ENCODE assay signal across 16 cellular contexts in genomic region chr2:144349674-144350073, GRCh38.
DNase-seq lines count a peak whose midpoint lies in the region; ATAC-seq, FAIRE-seq and TF ChIP-seq lines count a peak whose summit lies in the region.
"Had no signal": no experiment of that assay in that cellular context is flagged by ENCODE, and none has a peak within 500 bp of the region (broad histone marks: within the 10 kb centered on the region; RNA-seq: fewer than 3 reads in every experiment).

No MANE protein-coding gene starts in this region.

- H3K9ac ChIP-seq in subcutaneous abdominal adipose tissue (ENCODE audit: low read length in 5 of 5) = peak overlapping the region in 1 of 5 donors; percentile 51

- peaks cover 18% of the 10 kb centered on the region for H3K4me1 Mint-ChIP-seq in activated CD8-positive, alpha-beta T cell treated with anti-CD3 and anti-CD28 coated beads for 36 hours (ENCODE audit: low read depth)
- no peaks in the 10 kb centered on the region for H3K4me1 Mint-ChIP-seq in activated CD8-positive, alpha-beta T cell treated with anti-CD3 and anti-CD28 coated beads, Interleukin-2, amount 10 ng/mL, durations not matched to agents 7 days and 5 days (ENCODE audit: low read depth)
- H3K4me1 Mint-ChIP-seq in activated T-helper 17 cell treated with anti-CD3 and anti-CD28 coated beads, Interleukin-2, amount 50 U/mL, for 72 hours = peaks cover 5% of the 10 kb centered on the region
- H3K4me1 Mint-ChIP-seq in naive thymus-derived CD4-positive, alpha-beta T cell = no peaks in the 10 kb centered on the region

- peak overlapping the region; percentile 27 for H3K27ac ChIP-seq in subcutaneous abdominal adipose tissue (ENCODE audit: low read depth, low read length)
- no peak overlapping the region for H3K27ac ChIP-seq in A673 (ENCODE audit: low read depth, low read length, poor library complexity, severe bottlenecking)
- no peak overlapping the region for H3K27ac ChIP-seq in naive thymus-derived CD4-positive, alpha-beta T cell (ENCODE audit: low read depth, low read length)
- H3K27ac ChIP-seq: body of pancreas, Peyer's patch had no signal

- CTCF ChIA-PET in activated CD8-positive, alpha-beta T cell treated with anti-CD3 and anti-CD28 coated beads for 36 hours (lab: Charles Lee) = interaction anchor here (1.8 kb wide), 1 partner anchor 17 kb away, joined by 6 read pairs; no protein-coding TSS in a partner anchor
- CTCF ChIA-PET in activated CD8-positive, alpha-beta T cell treated with anti-CD3 and anti-CD28 coated beads, Interleukin-2, amount 10 ng/mL, durations not matched to agents 7 days and 5 days (lab: Charles Lee) = no interaction called here
- CTCF ChIA-PET in A673 (lab: Charles Lee) = interaction anchor here (0.7 kb wide), 1 partner anchor 30 kb away, joined by 7 read pairs; no protein-coding TSS in a partner anchor
- CTCF ChIA-PET in naive thymus-derived CD4-positive, alpha-beta T cell (lab: Charles Lee) = no interaction called here

- no peaks in the 10 kb centered on the region for H3K9me3 Mint-ChIP-seq in activated CD8-positive, alpha-beta T cell treated with anti-CD3 and anti-CD28 coated beads for 36 hours
- H3K9me3 Mint-ChIP-seq in activated CD8-positive, alpha-beta T cell treated with anti-CD3 and anti-CD28 coated beads, Interleukin-2, amount 10 ng/mL, durations not matched to agents 7 days and 5 days (ENCODE audit: insufficient read depth) = no peaks in the 10 kb centered on the region
- H3K9me3 Mint-ChIP-seq in activated T-helper 17 cell treated with anti-CD3 and anti-CD28 coated beads, Interleukin-2, amount 50 U/mL, for 72 hours = no peaks in the 10 kb centered on the region
- no peaks in the 10 kb centered on the region for H3K9me3 Mint-ChIP-seq in naive thymus-derived CD4-positive, alpha-beta T cell

- no peak for TF ChIP-seq POLR2A in GM12891 (IDR thresholded peaks at IDR 0.05; ENCODE audit: low read depth, low read length)

- no peak for ATAC-seq in activated CD8-positive, alpha-beta T cell treated with anti-CD3 and anti-CD28 coated beads for 36 hours
- ATAC-seq in activated CD8-positive, alpha-beta T cell treated with anti-CD3 and anti-CD28 coated beads, Interleukin-2, amount 10 ng/mL, durations not matched to agents 7 days and 5 days = no peak
- no peak for ATAC-seq in activated T-helper 17 cell treated with anti-CD3 and anti-CD28 coated beads, Interleukin-2, amount 50 U/mL, for 72 hours (replicated peaks)
- no peak for ATAC-seq in naive thymus-derived CD4-positive, alpha-beta T cell
- ATAC-seq: body of pancreas had no signal

- no peak overlapping the region for H3K4me3 Mint-ChIP-seq in activated CD8-positive, alpha-beta T cell treated with anti-CD3 and anti-CD28 coated beads for 36 hours
- no peak overlapping the region for H3K4me3 Mint-ChIP-seq in activated CD8-positive, alpha-beta T cell treated with anti-CD3 and anti-CD28 coated beads, Interleukin-2, amount 10 ng/mL, durations not matched to agents 7 days and 5 days
- H3K4me3 Mint-ChIP-seq in activated T-helper 17 cell treated with anti-CD3 and anti-CD28 coated beads, Interleukin-2, amount 50 U/mL, for 72 hours = peak overlapping the region; percentile 39
- H3K4me3 Mint-ChIP-seq in naive thymus-derived CD4-positive, alpha-beta T cell = no peak overlapping the region

- no TSS peak for BruUV-seq in A673 (replicated peaks; lab: Mats Ljungman, UMichigan)

- H3K9me3 ChIP-seq in subcutaneous abdominal adipose tissue (ENCODE audit: control insufficient read depth in 5 of 5, low read length in 5 of 5) (no peaks in the 10 kb centered on the region), A673 (ENCODE audit: low read depth, low read length, poor library complexity, severe bottlenecking) (no peaks in the 10 kb centered on the region)
- H3K9me3 ChIP-seq in naive thymus-derived CD4-positive, alpha-beta T cell (ENCODE audit: control insufficient read depth in 2 of 3, low read length in 3 of 3) = no peaks in the 10 kb centered on the region
- H3K9me3 ChIP-seq: body of pancreas, Peyer's patch had no signal

- H3K27me3 ChIP-seq in subcutaneous abdominal adipose tissue (ENCODE audit: control insufficient read depth in 5 of 5, insufficient read depth in 4 of 5, low read length in 5 of 5) (no peaks in the 10 kb centered on the region), A673 (replicated peaks; ENCODE audit: insufficient read depth, low read depth, low read length, poor library complexity) (no peaks in the 10 kb centered on the region)
- H3K27me3 ChIP-seq in naive thymus-derived CD4-positive, alpha-beta T cell (ENCODE audit: control insufficient read depth in 2 of 2, insufficient read depth in 2 of 2, low read length in 2 of 2) = no peaks in the 10 kb centered on the region
- H3K27me3 ChIP-seq: body of pancreas, Peyer's patch had no signal

- H3K4me3 ChIP-seq in subcutaneous abdominal adipose tissue (ENCODE audit: low read depth in 1 of 5, low read length in 5 of 5) (no peak overlapping the region), A673 (ENCODE audit: low read depth, low read length, poor library complexity, severe bottlenecking) (no peak overlapping the region)
- H3K4me3 ChIP-seq in naive thymus-derived CD4-positive, alpha-beta T cell (ENCODE audit: low read length) = no peak overlapping the region
- H3K4me3 ChIP-seq: body of pancreas, Peyer's patch had no signal

- DNase-seq in activated CD8-positive, alpha-beta T cell treated with anti-CD3 and anti-CD28 coated beads for 36 hours = no peak
- no peak for DNase-seq in activated CD8-positive, alpha-beta T cell treated with anti-CD3 and anti-CD28 coated beads, Interleukin-2, amount 10 ng/mL, durations not matched to agents 7 days and 5 days
- DNase-seq in kidney glomerular epithelial cell (lab: John Stamatoyannopoulos, UW) (peak; percentile 56), A673 (ENCODE audit: low spot score) (no peak), GM12891 (ENCODE audit: insufficient read length, low spot score) (no peak)
- DNase-seq in naive thymus-derived CD4-positive, alpha-beta T cell = no peak
- DNase-seq: activated CD4-positive, CD25-positive, alpha-beta regulatory T cell treated with anti-CD3 and anti-CD28 coated beads, Interleukin-2, amount 50 U/mL, for 72 hours; body of pancreas; GF-D8; NCI-H1092 treated with DMSO at 0.1 percent for 48 hours; Peyer's patch; substantia nigra had no signal

- H3K27ac Mint-ChIP-seq in activated CD8-positive, alpha-beta T cell treated with anti-CD3 and anti-CD28 coated beads for 36 hours = peak overlapping the region; percentile 26
- no peak overlapping the region for H3K27ac Mint-ChIP-seq in activated CD8-positive, alpha-beta T cell treated with anti-CD3 and anti-CD28 coated beads, Interleukin-2, amount 10 ng/mL, durations not matched to agents 7 days and 5 days
- H3K27ac Mint-ChIP-seq in activated T-helper 17 cell treated with anti-CD3 and anti-CD28 coated beads, Interleukin-2, amount 50 U/mL, for 72 hours = peak overlapping the region; percentile 63
- H3K27ac Mint-ChIP-seq in naive thymus-derived CD4-positive, alpha-beta T cell = no peak overlapping the region

- H3K27me3 Mint-ChIP-seq in activated CD8-positive, alpha-beta T cell treated with anti-CD3 and anti-CD28 coated beads for 36 hours = no peaks in the 10 kb centered on the region
- no peaks in the 10 kb centered on the region for H3K27me3 Mint-ChIP-seq in activated CD8-positive, alpha-beta T cell treated with anti-CD3 and anti-CD28 coated beads, Interleukin-2, amount 10 ng/mL, durations not matched to agents 7 days and 5 days (ENCODE audit: low read depth)
- H3K27me3 Mint-ChIP-seq in activated T-helper 17 cell treated with anti-CD3 and anti-CD28 coated beads, Interleukin-2, amount 50 U/mL, for 72 hours = no peaks in the 10 kb centered on the region
- H3K27me3 Mint-ChIP-seq in naive thymus-derived CD4-positive, alpha-beta T cell = no peaks in the 10 kb centered on the region

- H3K36me3 Mint-ChIP-seq in activated CD8-positive, alpha-beta T cell treated with anti-CD3 and anti-CD28 coated beads for 36 hours (ENCODE audit: low read depth) = no peaks in the 10 kb centered on the region
- no peaks in the 10 kb centered on the region for H3K36me3 Mint-ChIP-seq in activated CD8-positive, alpha-beta T cell treated with anti-CD3 and anti-CD28 coated beads, Interleukin-2, amount 10 ng/mL, durations not matched to agents 7 days and 5 days (ENCODE audit: low read depth)
- H3K36me3 Mint-ChIP-seq in activated T-helper 17 cell treated with anti-CD3 and anti-CD28 coated beads, Interleukin-2, amount 50 U/mL, for 72 hours (ENCODE audit: low read depth) = no peaks in the 10 kb centered on the region
- no peaks in the 10 kb centered on the region for H3K36me3 Mint-ChIP-seq in naive thymus-derived CD4-positive, alpha-beta T cell

- POLR2A ChIA-PET in activated CD8-positive, alpha-beta T cell treated with anti-CD3 and anti-CD28 coated beads for 36 hours (lab: Charles Lee) = interaction anchor here (1.0 kb wide), 1 partner anchor 19 kb away, joined by 3 read pairs; no protein-coding TSS in a partner anchor
- POLR2A ChIA-PET in activated CD8-positive, alpha-beta T cell treated with anti-CD3 and anti-CD28 coated beads, Interleukin-2, amount 10 ng/mL, durations not matched to agents 7 days and 5 days (lab: Charles Lee) = no interaction called here
- POLR2A ChIA-PET in A673 (lab: Charles Lee; ENCODE audit: low non-redundant PET) = no interaction called here
- POLR2A ChIA-PET in naive thymus-derived CD4-positive, alpha-beta T cell (lab: Charles Lee) = no interaction called here

- peaks cover 0 to 15% (median 13%) of the 10 kb centered on the region in 5 donors for H3K4me1 ChIP-seq in subcutaneous abdominal adipose tissue (ENCODE audit: control insufficient read depth in 5 of 5, insufficient read depth in 5 of 5, low read length in 5 of 5)
- peaks cover 17% of the 10 kb centered on the region for H3K4me1 ChIP-seq in A673 (ENCODE audit: insufficient read depth, low read length, poor library complexity, severe bottlenecking)
- H3K4me1 ChIP-seq in naive thymus-derived CD4-positive, alpha-beta T cell (ENCODE audit: control insufficient read depth in 2 of 2, insufficient read depth in 2 of 2, low read length in 2 of 2) = no peaks in the 10 kb centered on the region
- H3K4me1 ChIP-seq: body of pancreas, Peyer's patch had no signal

- no peak for TF ChIP-seq CTCF in activated CD8-positive, alpha-beta T cell treated with anti-CD3 and anti-CD28 coated beads for 36 hours (IDR thresholded peaks at IDR 0.05)
- no peak for TF ChIP-seq CTCF in A673 (conservative IDR thresholded peaks at IDR 0.05; ENCODE audit: low read depth, low read length)

- H3K36me3 ChIP-seq in subcutaneous abdominal adipose tissue (ENCODE audit: control insufficient read depth in 5 of 5, insufficient read depth in 5 of 5, low read length in 5 of 5) = no peaks in the 10 kb centered on the region
- no peaks in the 10 kb centered on the region for H3K36me3 ChIP-seq in A673 (ENCODE audit: insufficient read depth, low read length, poor library complexity, severe bottlenecking)
- no peaks in the 10 kb centered on the region for H3K36me3 ChIP-seq in naive thymus-derived CD4-positive, alpha-beta T cell (ENCODE audit: control insufficient read depth in 2 of 3, insufficient read depth in 3 of 3, low read length in 3 of 3)
- H3K36me3 ChIP-seq: Peyer's patch had no signal

- intact Hi-C loops in activated CD8-positive, alpha-beta T cell treated with anti-CD3 and anti-CD28 coated beads for 36 hours (cut with micrococcal nuclease) = no loop called here
- intact Hi-C loops in A673 (cut with micrococcal nuclease; ENCODE audit: unreplicated experiment) = no loop called here
- intact Hi-C loops in naive thymus-derived CD4-positive, alpha-beta T cell (cut with micrococcal nuclease) = no loop called here

- FAIRE-seq in GM12891 (lab: Jason Lieb, UNC) = no peak
- FAIRE-seq: GM18507, keratinocyte had no signal

Comparison
In these comparisons a context has a peak if more than half of its experiments do, and no peak if none do; other contexts are left out.
1. H3K27ac Mint-ChIP-seq: peak in activated CD8-positive, alpha-beta T cell treated with anti-CD3 and anti-CD28 coated beads for 36 hours (single experiment) and activated T-helper 17 cell treated with anti-CD3 and anti-CD28 coated beads, Interleukin-2, amount 50 U/mL, for 72 hours (single experiment); none in activated CD8-positive, alpha-beta T cell treated with anti-CD3 and anti-CD28 coated beads, Interleukin-2, amount 10 ng/mL, durations not matched to agents 7 days and 5 days (single experiment) and naive thymus-derived CD4-positive, alpha-beta T cell (0 of 9).
2. CTCF ChIA-PET loops: an anchor here in activated CD8-positive, alpha-beta T cell treated with anti-CD3 and anti-CD28 coated beads for 36 hours (1.8 kb wide) and A673 (0.7 kb wide); none called in activated CD8-positive, alpha-beta T cell treated with anti-CD3 and anti-CD28 coated beads, Interleukin-2, amount 10 ng/mL, durations not matched to agents 7 days and 5 days and naive thymus-derived CD4-positive, alpha-beta T cell.